Comparison of ENCODE assay signal across 20 cellular contexts in the genomic region with DNA sequence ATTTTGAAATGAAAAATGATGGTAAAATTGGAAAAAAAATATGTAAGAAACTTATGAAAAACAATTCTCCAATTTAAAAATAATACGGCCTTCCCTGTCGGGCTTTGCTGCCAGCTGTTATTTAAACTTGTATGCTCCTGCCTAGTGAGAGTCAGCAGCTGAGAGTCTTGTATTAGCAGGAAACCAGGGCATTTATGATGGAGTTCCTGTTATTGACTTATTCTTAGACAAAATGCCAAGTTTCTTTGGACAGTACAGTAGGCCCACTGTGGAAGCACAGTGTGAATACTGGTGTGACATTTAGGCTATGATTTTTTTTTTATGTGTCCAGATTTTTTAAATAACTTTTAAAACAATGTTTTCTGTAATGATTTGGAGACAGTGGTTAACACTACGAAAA.
"Had no signal": no experiment of that assay in that cellular context is flagged by ENCODE, and none has a peak within 500 bp of the region (broad histone marks: within the 10 kb centered on the region; RNA-seq: fewer than 3 reads in every experiment).

No MANE protein-coding gene starts in this region.

- H3K36me3 ChIP-seq: adrenal gland, breast epithelium, prostate gland, stomach, vagina had no signal

- ATAC-seq: activated CD8-positive, alpha-beta T cell treated with anti-CD3 and anti-CD28 coated beads, Interleukin-2, amount 10 ng/mL, durations not matched to agents 7 days and 5 days; activated naive CD4-positive, alpha-beta T cell treated with anti-CD3 and anti-CD28 coated beads, Interleukin-2, amount 50 U/mL, for 72 hours; naive thymus-derived CD8-positive, alpha-beta T cell; stimulated activated memory B cell treated with anti-CD40 and anti-IgM and Interleukin-4, amounts not matched to agents 10 μg/mL and 1 μg/mL and 100 μg/mL, for 72 hours had no signal

- H3K27ac ChIP-seq: adrenal gland, prostate gland, vagina had no signal

- H3K4me1 ChIP-seq: adrenal gland, breast epithelium, prostate gland, vagina had no signal

- H3K27me3 ChIP-seq: adrenal gland, breast epithelium, stomach, vagina had no signal

- DNase-seq: activated CD4-positive, alpha-beta T cell treated with anti-CD3 and anti-CD28 coated beads for 1 hour; activated CD4-positive, alpha-beta T cell treated with anti-CD3 and anti-CD28 coated beads, Interleukin-2, amount 50 U/mL, for 1 hour; activated CD8-positive, alpha-beta T cell treated with anti-CD3 and anti-CD28 coated beads, Interleukin-2, amount 10 ng/mL, durations not matched to agents 7 days and 5 days; activated gamma-delta T cell treated with Interleukin-2 at 50 U/mL for 16 hours; activated T-cell treated with anti-CD3 and anti-CD28 coated beads, Interleukin-2, amount 50 U/mL, for 1 hour; adrenal gland; effector CD8-positive, alpha-beta T cell; head of caudate nucleus; mammary epithelial cell; naive thymus-derived CD8-positive, alpha-beta T cell; right cardiac atrium; small intestine; stimulated activated CD4-positive, alpha-beta T cell treated with anti-CD3 and anti-CD28 coated beads, Interleukin-2, amount 100 ng/mL, for 24 hours; stomach; T-helper 9 cell had no signal

- H3K4me3 ChIP-seq: adrenal gland, breast epithelium, prostate gland, stomach, vagina had no signal

- H3K9me3 ChIP-seq: adrenal gland, breast epithelium, prostate gland, stomach, vagina had no signal
